12 cellular contexts compared by ENCODE assay signal in the genomic region with DNA sequence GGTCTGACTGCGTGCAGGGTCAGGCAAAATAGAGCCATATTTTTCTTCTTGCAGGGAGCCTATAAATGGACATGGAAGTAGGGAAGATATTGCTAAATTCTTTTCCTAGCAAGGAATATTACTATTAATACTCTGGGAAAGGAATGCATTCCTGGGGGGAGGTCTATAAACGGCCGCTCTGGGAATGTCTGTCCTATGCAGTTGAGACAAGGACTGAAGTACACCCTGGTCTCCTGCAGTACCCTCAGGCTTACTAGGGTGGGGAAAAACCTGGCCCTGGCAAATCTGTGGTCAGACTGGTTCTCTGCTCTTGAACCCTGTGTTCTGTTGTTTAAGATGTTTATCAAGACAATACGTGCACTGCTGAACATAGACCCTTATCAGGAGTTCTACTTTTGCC. TPM values are rescaled to one million over a fixed set of nuclear protein-coding genes. Genes with fewer than 3 reads are reported as not detected.
"Had no signal": no experiment of that assay in that cellular context is flagged by ENCODE, and none has a peak within 500 bp of the region (broad histone marks: within the 10 kb centered on the region; RNA-seq: fewer than 3 reads in every experiment).

No MANE protein-coding gene starts in this region.

RNA-seq across cellular contexts. Expression of a gene that starts 3.1 kb away (rescaled TPM):
- total RNA-seq: chondrocyte, epithelial cell of proximal tubule, glomerular endothelial cell, kidney epithelial cell, mammary epithelial cell, mononuclear cell had no signal
- polyA plus RNA-seq: keratinocyte, mammary epithelial cell had no signal

RNA-seq across cellular contexts. Expression of a gene that starts 21.3 kb away (rescaled TPM):
- total RNA-seq: epithelial cell of proximal tubule, glomerular endothelial cell, left colon, left lobe of liver, left ventricle myocardium inferior, lung, mononuclear cell had no signal
- polyA plus RNA-seq: endothelial cell of umbilical vein, mammary epithelial cell had no signal
